Comparison of ENCODE assay signal across 13 cellular contexts in the genomic region with DNA sequence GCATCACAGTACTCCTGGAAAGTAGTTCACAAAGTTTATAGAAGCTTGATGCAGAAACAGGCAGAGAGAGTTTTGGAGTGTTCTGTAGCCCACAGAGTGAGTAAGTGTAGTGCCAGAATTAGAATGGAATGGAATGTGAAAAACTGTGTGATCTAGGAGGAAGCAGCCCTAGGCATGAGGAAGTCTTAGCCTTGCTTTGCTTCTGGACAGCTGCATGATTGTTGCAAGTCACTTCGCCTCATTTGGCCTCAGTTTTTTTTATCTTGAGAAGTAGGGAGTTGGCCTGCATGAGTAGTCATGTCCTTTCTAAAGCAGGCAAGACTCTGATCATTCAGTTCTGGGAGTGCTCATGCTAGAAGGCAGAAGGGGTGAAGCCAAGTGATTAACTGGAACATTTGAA. TPM values are rescaled to one million over a fixed set of nuclear protein-coding genes. Genes with fewer than 3 reads are reported as not detected.
A peak's percentile ranks its signal among the peaks of the same experiment; 100 is the strongest.
DNase-seq lines count a peak whose midpoint lies in the region; ATAC-seq and TF ChIP-seq lines count a peak whose summit lies in the region.
"Had no signal": no experiment of that assay in that cellular context is flagged by ENCODE, and none has a peak within 500 bp of the region (broad histone marks: within the 10 kb centered on the region; RNA-seq: fewer than 3 reads in every experiment).

No MANE protein-coding gene starts in this region.

- H3K36me3 Mint-ChIP-seq in chondrocyte (ENCODE audit: low read depth) = no peaks in the 10 kb centered on the region

- no peaks in the 10 kb centered on the region for H3K27me3 ChIP-seq in aorta (ENCODE audit: control insufficient read depth in 1 of 2, insufficient read depth in 2 of 2, low read length in 1 of 2)

- no peak overlapping the region for H3K4me3 ChIP-seq in aorta (ENCODE audit: low read length in 2 of 2)
- H3K4me3 ChIP-seq: mucosa of descending colon had no signal

- DNase-seq in AG08396 (ENCODE audit: low spot score) (peak; percentile 69), M059J (ENCODE audit: low read depth) (peak; percentile 75), chondrocyte (ENCODE audit: low spot score) (no peak), myocyte (ENCODE audit: low read depth) (peak; percentile 98), GF-D8 (lab: John Stamatoyannopoulos, UW) (no peak), aorta (no peak)
- DNase-seq in stimulated activated CD4-positive, alpha-beta T cell treated with anti-CD3 and anti-CD28 coated beads, Interleukin-4, amount 100 ng/mL, for 1 hour = no peak
- DNase-seq: activated CD4-positive, alpha-beta T cell treated with anti-CD3 and anti-CD28 coated beads, Interleukin-2, amount 50 U/mL, for 1 hour; COR-L47; dermis blood vessel endothelial cell; NCI-H446 treated with DMSO at 0.1 percent for 48 hours had no signal

- WGBS in aorta, 2 donors = 1 to 9% methylated on average over 1 of the region's 1 CpG

- H3K4me1 Mint-ChIP-seq in chondrocyte (ENCODE audit: low read depth) = peaks cover 18% of the 10 kb centered on the region

- peak overlapping the region; percentile 66 for H3K27ac Mint-ChIP-seq in chondrocyte (ENCODE audit: unreplicated experiment)

- no peak for TF ChIP-seq CTCF in chondrocyte (IDR thresholded peaks at IDR 0.05)

- no peak for ATAC-seq in aorta (ENCODE audit: low FRiP score)
- ATAC-seq in GM19397 (IDR thresholded peaks at IDR 0.05; ENCODE audit: unreplicated experiment) = no peak
- ATAC-seq: mucosa of descending colon had no signal

- H3K4me3 Mint-ChIP-seq in chondrocyte (ENCODE audit: unreplicated experiment) = no peak overlapping the region

- intact Hi-C loops in aorta (cut with DNase I) = no loop called here

- H3K9me3 ChIP-seq in aorta (ENCODE audit: control insufficient read depth, low read length) = no peaks in the 10 kb centered on the region
- H3K9me3 ChIP-seq: mucosa of descending colon had no signal

- no peaks in the 10 kb centered on the region for H3K36me3 ChIP-seq in aorta (ENCODE audit: control insufficient read depth in 1 of 2, insufficient read depth in 2 of 2, low read length in 1 of 2)

- H3K9me3 Mint-ChIP-seq in chondrocyte (ENCODE audit: low read depth) = no peaks in the 10 kb centered on the region

- peaks cover 1% of the 10 kb centered on the region for H3K27me3 Mint-ChIP-seq in chondrocyte (ENCODE audit: low read depth)

- H3K4me1 ChIP-seq in aorta (ENCODE audit: control insufficient read depth in 1 of 2, insufficient read depth in 2 of 2, low read length in 2 of 2) = no peaks in the 10 kb centered on the region

- peak overlapping the region in 1 of 2 donors; percentile 51 for H3K27ac ChIP-seq in aorta (ENCODE audit: low read depth in 1 of 2, low read length in 2 of 2)

RNA-seq across cellular contexts. Expression of a gene that starts 10.9 kb away (rescaled TPM):
- not detected in 2 replicates for total RNA-seq in M059J (2014; rRNA removed; shearing (Covaris generic))
- not detected in 3 replicates for total RNA-seq in chondrocyte
- total RNA-seq in myocyte = 0.68 and 1.9 TPM in 2 replicates
- polyA plus RNA-seq in myocyte (2012) = 0.57 TPM
- total RNA-seq in aorta = not detected
- polyA plus RNA-seq in aorta = not detected
- total RNA-seq: dermis blood vessel endothelial cell, mucosa of descending colon had no signal

RNA-seq across cellular contexts. Expression of a gene that starts 34.0 kb away (rescaled TPM):
- not detected in 2 replicates for total RNA-seq in M059J (2014; rRNA removed; shearing (Covaris generic))
- total RNA-seq in chondrocyte = not detected in 3 replicates
- not detected in 2 replicates for total RNA-seq in myocyte
- polyA plus RNA-seq in myocyte (2012) = not detected
- not detected for total RNA-seq in aorta
- under 1 TPM in 1 of 2 donors, not detected in 1; 0.15 TPM for polyA plus RNA-seq in aorta
- total RNA-seq: dermis blood vessel endothelial cell, mucosa of descending colon had no signal

Comparison
In these comparisons a context has a peak if more than half of its experiments do, and no peak if none do; other contexts are left out.
1. DNase-seq: peak in AG08396 (single experiment), M059J (single experiment) and myocyte (single experiment); none in chondrocyte (single experiment), GF-D8 (single experiment), aorta (0 of 2) and stimulated activated CD4-positive, alpha-beta T cell treated with anti-CD3 and anti-CD28 coated beads, Interleukin-4, amount 100 ng/mL, for 1 hour (single experiment).